Comparison of ENCODE assay signal across 9 cellular contexts in the genomic region with DNA sequence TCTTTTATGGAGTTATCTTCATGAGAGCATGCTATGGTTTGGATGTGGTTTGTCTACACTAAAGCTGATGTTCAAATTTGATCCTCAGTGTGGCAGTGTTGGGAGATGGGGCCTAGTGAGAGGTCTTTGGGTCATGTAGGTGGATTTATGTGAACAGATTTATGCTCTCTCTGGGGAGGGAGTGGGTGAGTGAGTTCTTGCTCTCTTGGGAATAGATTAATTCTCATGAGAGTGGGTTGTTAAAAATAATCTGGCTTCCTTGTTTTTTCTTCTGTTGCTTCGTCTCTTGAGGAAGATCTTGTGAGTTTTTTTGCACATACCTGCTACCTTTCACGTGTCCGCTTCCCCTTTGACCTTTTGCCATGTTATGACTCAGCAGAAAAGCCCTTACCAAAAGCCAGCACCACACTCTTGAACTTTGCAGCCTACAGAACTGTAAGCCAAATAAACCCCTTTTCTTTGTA. TPM values are rescaled to one million over a fixed set of nuclear protein-coding genes. Genes with fewer than 3 reads are reported as not detected.
A peak's percentile ranks its signal among the peaks of the same experiment; 100 is the strongest.
DNase-seq lines count a peak whose midpoint lies in the region; ATAC-seq and TF ChIP-seq lines count a peak whose summit lies in the region.
"Had no signal": no experiment of that assay in that cellular context is flagged by ENCODE, and none has a peak within 500 bp of the region (broad histone marks: within the 10 kb centered on the region; RNA-seq: fewer than 3 reads in every experiment).

No MANE protein-coding gene starts in this region.

- no peaks in the 10 kb centered on the region for H3K27me3 ChIP-seq in OCI-LY3 (ENCODE audit: low read depth, low read length)
- H3K27me3 ChIP-seq in neural progenitor cell = no peaks in the 10 kb centered on the region

- H3K79me2 ChIP-seq in OCI-LY3 (ENCODE audit: low read length) (no peaks in the 10 kb centered on the region; the same call in 1 of the 2 replicates), neural progenitor cell (ENCODE audit: low read depth) (peaks cover 67% of the 10 kb centered on the region)

- POLR2A ChIA-PET in T-cell (lab: Charles Lee) = no interaction called here

- CTCF ChIA-PET in T-cell (lab: Charles Lee) = no interaction called here

- no peak overlapping the region for H2AFZ ChIP-seq in OCI-LY3 (ENCODE audit: low read depth, low read length)
- H2AFZ ChIP-seq in neural progenitor cell (replicated peaks) = no peak overlapping the region

- no peak overlapping the region for H3K9ac ChIP-seq in OCI-LY3 (ENCODE audit: low read length)
- H3K9ac ChIP-seq in neural progenitor cell = no peak overlapping the region

- peaks cover 5% of the 10 kb centered on the region for H3K27me3 Mint-ChIP-seq in neural progenitor cell (ENCODE audit: insufficient read depth, low read depth)
- H3K27me3 Mint-ChIP-seq in T-cell = no peaks in the 10 kb centered on the region

- DNase-seq in neural progenitor cell (ENCODE audit: low spot score) = no peak
- DNase-seq in AG08395 (ENCODE audit: low spot score) = no peak
- DNase-seq in NCI-H2107 treated with DMSO at 0.1 percent for 48 hours (lab: John Stamatoyannopoulos, UW; ENCODE audit: unreplicated experiment) = no peak
- no peak for DNase-seq in NCI-H345 treated with DMSO at 0.1 percent for 48 hours (lab: John Stamatoyannopoulos, UW; ENCODE audit: unreplicated experiment)
- no peak for DNase-seq in T-cell
- DNase-seq: natural killer cell had no signal

- H3K4me2 ChIP-seq in OCI-LY3 (ENCODE audit: low read length) (peak overlapping the region; percentile 13; the same call in 1 of the 2 replicates), neural progenitor cell (peak overlapping the region; percentile 54)

- H4K20me1 ChIP-seq in OCI-LY3 (ENCODE audit: insufficient read depth, low read length) = no peaks in the 10 kb centered on the region
- H4K20me1 ChIP-seq in neural progenitor cell (ENCODE audit: low read depth) = peaks cover 33% of the 10 kb centered on the region

- H3K4me1 Mint-ChIP-seq in neural progenitor cell (peaks cover 38% of the 10 kb centered on the region), T-cell (peaks cover 0 to 4% (median 0%) of the 10 kb centered on the region in 3 donors)

- no peak overlapping the region for H3K4me3 ChIP-seq in OCI-LY3 (ENCODE audit: low read length)
- no peak overlapping the region for H3K4me3 ChIP-seq in neural progenitor cell

- H3K9me3 ChIP-seq in OCI-LY3 (ENCODE audit: insufficient read depth, low read length) = no peaks in the 10 kb centered on the region
- no peaks in the 10 kb centered on the region for H3K9me3 ChIP-seq in neural progenitor cell (ENCODE audit: low read depth)

- TF ChIP-seq CTCF in OCI-LY3 (IDR thresholded peaks at IDR 0.05; ENCODE audit: low read depth, low read length) = peak; percentile 34
- TF ChIP-seq CTCF in neural progenitor cell (IDR thresholded peaks at IDR 0.05) = peak; percentile 28

- H3F3A ChIP-seq in neural progenitor cell (ENCODE audit: low read depth) = peaks cover 12% of the 10 kb centered on the region

- H3K9me3 Mint-ChIP-seq in neural progenitor cell (peaks cover 4% of the 10 kb centered on the region), T-cell (peaks cover 0 to 2% (median 0%) of the 10 kb centered on the region in 3 donors)
- H3K9me3 Mint-ChIP-seq: natural killer cell had no signal

- H3K4me3 Mint-ChIP-seq in neural progenitor cell = no peak overlapping the region
- no peak overlapping the region for H3K4me3 Mint-ChIP-seq in T-cell
- H3K4me3 Mint-ChIP-seq: natural killer cell had no signal

- ATAC-seq in GM18520 (IDR thresholded peaks at IDR 0.05; ENCODE audit: unreplicated experiment) (peak; percentile 44), HG02885 (IDR thresholded peaks at IDR 0.05; ENCODE audit: poor library complexity, unreplicated experiment) (peak; percentile 75), T-cell (replicated peaks in 1 of 4) (no peak)

- H3K27ac Mint-ChIP-seq in neural progenitor cell (peak overlapping the region; percentile 76), T-cell (no peak overlapping the region)
- H3K27ac Mint-ChIP-seq: natural killer cell had no signal

- H3K27ac ChIP-seq in OCI-LY3 (ENCODE audit: low read length) = no peak overlapping the region
- H3K27ac ChIP-seq in neural progenitor cell = no peak overlapping the region

- H3K36me3 ChIP-seq in OCI-LY3 (replicated peaks; ENCODE audit: low read depth, low read length) (no peaks in the 10 kb centered on the region), neural progenitor cell (no peaks in the 10 kb centered on the region)

- H3K4me1 ChIP-seq in OCI-LY3 (ENCODE audit: low read length) (peaks cover 22% of the 10 kb centered on the region), neural progenitor cell (peaks cover 41% of the 10 kb centered on the region)

- H3K36me3 Mint-ChIP-seq in neural progenitor cell (peaks cover 2% of the 10 kb centered on the region), T-cell (peaks cover 14% of the 10 kb centered on the region)
- H3K36me3 Mint-ChIP-seq: natural killer cell had no signal

RNA-seq across cellular contexts. Expression of a gene that starts 20.5 kb away (rescaled TPM):
- 64.6 and 91.2 TPM in 2 replicates for total RNA-seq in neural progenitor cell (ENCODE audit: low replicate concordance)
- total RNA-seq in T-cell = 10 to 100 TPM; 11.0 to 13.4 (median 11.6) TPM

RNA-seq across cellular contexts. Expression of a gene that starts 49.4 kb away (rescaled TPM):
- total RNA-seq in neural progenitor cell (ENCODE audit: low replicate concordance) (180 and 303 TPM in 2 replicates), T-cell (100 to 1,000 TPM in 1 of 5 donors, 10 to 100 TPM in 4; 47.4 to 101 (median 55.4) TPM)

Comparison
In these comparisons a context has a peak if more than half of its experiments do, and no peak if none do; other contexts are left out.
1. ATAC-seq: peak in GM18520 (single experiment) and HG02885 (single experiment); none in T-cell (0 of 4).